ENCODE assay signal across 1 cellular context in the genomic region with DNA sequence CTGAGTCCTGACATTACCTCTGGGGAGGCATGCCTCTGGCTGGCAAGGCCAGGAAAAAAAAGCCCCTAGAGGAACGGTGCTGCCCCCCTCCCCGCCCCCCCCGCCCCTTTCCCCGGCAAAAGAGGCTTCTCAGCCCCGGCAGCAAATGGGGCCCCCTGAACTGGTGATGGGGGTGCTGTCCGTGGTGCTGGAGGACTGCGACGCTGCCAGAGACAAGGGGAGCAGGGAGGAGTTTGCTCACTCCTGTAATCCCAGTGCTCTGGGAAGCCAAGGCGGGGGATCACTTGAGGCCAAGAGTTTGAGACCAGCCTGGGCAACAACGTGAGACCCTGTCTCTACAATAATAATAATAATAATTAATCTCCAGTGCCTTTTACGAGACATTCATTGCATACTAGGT.
TF ChIP-seq lines count a peak whose summit lies in the region.

No MANE protein-coding gene starts in this region.

TF ChIP-seq in H1, 55 proteins besides CTCF, POLR2A, EP300 and RAD21 (continued from another document):
- TF ChIP-seq, protein P1, sequence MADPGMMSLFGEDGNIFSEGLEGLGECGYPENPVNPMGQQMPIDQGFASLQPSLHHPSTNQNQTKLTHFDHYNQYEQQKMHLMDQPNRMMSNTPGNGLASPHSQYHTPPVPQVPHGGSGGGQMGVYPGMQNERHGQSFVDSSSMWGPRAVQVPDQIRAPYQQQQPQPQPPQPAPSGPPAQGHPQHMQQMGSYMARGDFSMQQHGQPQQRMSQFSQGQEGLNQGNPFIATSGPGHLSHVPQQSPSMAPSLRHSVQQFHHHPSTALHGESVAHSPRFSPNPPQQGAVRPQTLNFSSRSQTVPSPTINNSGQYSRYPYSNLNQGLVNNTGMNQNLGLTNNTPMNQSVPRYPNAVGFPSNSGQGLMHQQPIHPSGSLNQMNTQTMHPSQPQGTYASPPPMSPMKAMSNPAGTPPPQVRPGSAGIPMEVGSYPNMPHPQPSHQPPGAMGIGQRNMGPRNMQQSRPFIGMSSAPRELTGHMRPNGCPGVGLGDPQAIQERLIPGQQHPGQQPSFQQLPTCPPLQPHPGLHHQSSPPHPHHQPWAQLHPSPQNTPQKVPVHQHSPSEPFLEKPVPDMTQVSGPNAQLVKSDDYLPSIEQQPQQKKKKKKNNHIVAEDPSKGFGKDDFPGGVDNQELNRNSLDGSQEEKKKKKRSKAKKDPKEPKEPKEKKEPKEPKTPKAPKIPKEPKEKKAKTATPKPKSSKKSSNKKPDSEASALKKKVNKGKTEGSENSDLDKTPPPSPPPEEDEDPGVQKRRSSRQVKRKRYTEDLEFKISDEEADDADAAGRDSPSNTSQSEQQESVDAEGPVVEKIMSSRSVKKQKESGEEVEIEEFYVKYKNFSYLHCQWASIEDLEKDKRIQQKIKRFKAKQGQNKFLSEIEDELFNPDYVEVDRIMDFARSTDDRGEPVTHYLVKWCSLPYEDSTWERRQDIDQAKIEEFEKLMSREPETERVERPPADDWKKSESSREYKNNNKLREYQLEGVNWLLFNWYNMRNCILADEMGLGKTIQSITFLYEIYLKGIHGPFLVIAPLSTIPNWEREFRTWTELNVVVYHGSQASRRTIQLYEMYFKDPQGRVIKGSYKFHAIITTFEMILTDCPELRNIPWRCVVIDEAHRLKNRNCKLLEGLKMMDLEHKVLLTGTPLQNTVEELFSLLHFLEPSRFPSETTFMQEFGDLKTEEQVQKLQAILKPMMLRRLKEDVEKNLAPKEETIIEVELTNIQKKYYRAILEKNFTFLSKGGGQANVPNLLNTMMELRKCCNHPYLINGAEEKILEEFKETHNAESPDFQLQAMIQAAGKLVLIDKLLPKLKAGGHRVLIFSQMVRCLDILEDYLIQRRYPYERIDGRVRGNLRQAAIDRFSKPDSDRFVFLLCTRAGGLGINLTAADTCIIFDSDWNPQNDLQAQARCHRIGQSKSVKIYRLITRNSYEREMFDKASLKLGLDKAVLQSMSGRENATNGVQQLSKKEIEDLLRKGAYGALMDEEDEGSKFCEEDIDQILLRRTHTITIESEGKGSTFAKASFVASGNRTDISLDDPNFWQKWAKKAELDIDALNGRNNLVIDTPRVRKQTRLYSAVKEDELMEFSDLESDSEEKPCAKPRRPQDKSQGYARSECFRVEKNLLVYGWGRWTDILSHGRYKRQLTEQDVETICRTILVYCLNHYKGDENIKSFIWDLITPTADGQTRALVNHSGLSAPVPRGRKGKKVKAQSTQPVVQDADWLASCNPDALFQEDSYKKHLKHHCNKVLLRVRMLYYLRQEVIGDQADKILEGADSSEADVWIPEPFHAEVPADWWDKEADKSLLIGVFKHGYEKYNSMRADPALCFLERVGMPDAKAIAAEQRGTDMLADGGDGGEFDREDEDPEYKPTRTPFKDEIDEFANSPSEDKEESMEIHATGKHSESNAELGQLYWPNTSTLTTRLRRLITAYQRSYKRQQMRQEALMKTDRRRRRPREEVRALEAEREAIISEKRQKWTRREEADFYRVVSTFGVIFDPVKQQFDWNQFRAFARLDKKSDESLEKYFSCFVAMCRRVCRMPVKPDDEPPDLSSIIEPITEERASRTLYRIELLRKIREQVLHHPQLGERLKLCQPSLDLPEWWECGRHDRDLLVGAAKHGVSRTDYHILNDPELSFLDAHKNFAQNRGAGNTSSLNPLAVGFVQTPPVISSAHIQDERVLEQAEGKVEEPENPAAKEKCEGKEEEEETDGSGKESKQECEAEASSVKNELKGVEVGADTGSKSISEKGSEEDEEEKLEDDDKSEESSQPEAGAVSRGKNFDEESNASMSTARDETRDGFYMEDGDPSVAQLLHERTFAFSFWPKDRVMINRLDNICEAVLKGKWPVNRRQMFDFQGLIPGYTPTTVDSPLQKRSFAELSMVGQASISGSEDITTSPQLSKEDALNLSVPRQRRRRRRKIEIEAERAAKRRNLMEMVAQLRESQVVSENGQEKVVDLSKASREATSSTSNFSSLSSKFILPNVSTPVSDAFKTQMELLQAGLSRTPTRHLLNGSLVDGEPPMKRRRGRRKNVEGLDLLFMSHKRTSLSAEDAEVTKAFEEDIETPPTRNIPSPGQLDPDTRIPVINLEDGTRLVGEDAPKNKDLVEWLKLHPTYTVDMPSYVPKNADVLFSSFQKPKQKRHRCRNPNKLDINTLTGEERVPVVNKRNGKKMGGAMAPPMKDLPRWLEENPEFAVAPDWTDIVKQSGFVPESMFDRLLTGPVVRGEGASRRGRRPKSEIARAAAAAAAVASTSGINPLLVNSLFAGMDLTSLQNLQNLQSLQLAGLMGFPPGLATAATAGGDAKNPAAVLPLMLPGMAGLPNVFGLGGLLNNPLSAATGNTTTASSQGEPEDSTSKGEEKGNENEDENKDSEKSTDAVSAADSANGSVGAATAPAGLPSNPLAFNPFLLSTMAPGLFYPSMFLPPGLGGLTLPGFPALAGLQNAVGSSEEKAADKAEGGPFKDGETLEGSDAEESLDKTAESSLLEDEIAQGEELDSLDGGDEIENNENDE (IDR thresholded peaks at IDR 0.05; ENCODE audit: insufficient replicate concordance, low read length): no peak
- TF ChIP-seq SIN3A (conservative IDR thresholded peaks at IDR 0.05 in 1 of 2, IDR thresholded peaks at IDR 0.05 in 1 of 2; ENCODE audit: low read depth in 1 of 2, low read length in 2 of 2) (peak; percentile 50 to 83; a peak in 2 of 4 replicates), RFX5 (IDR thresholded peaks at IDR 0.05; ENCODE audit: borderline replicate concordance, low read depth, low read length) (no peak), KDM4A (IDR thresholded peaks at IDR 0.05; ENCODE audit: low read depth, low read length, severe bottlenecking) (no peak), KDM1A (IDR thresholded peaks at IDR 0.05; ENCODE audit: borderline replicate concordance, low read length) (no peak), TAF1 (IDR thresholded peaks at IDR 0.05; ENCODE audit: low read depth, low read length) (no peak), NANOG (IDR thresholded peaks at IDR 0.05; ENCODE audit: insufficient read depth, low read depth, low read length, poor library complexity, severe bottlenecking) (peak; percentile 56)
TF ChIP-seq in H1: peak in this region for 4.
